In the genomic region with DNA sequence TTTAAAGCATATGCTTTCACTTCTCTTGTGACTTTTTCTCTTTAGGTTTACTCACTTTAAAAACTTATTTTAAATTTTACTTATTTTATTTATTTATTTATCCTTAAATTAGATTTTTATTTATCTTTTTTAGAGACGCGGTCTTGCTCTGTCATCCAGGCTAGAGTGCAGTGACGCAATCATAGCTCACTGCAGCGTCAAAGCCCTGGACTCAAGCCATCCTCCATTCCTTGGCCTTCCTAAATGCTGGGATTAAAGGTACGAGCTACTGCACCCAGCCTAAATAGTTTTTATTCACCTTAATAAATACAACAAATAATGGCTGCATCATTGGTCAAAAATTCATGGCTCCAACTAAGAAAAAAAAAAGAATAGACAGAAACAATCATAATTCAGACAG, we compare ENCODE assay signal across 26 cellular contexts.
A peak's percentile ranks its signal among the peaks of the same experiment; 100 is the strongest.
DNase-seq lines count a peak whose midpoint lies in the region; ATAC-seq and TF ChIP-seq lines count a peak whose summit lies in the region.
"Had no signal": no experiment of that assay in that cellular context is flagged by ENCODE, and none has a peak within 500 bp of the region (broad histone marks: within the 10 kb centered on the region; RNA-seq: fewer than 3 reads in every experiment).

No MANE protein-coding gene starts in this region.

- no peak for ATAC-seq in left cardiac atrium
- ATAC-seq: stimulated activated naive CD8-positive, alpha-beta T cell treated with anti-CD3 and anti-CD28 coated beads, Interleukin-15, Interleukin-2, amounts not matched to agents 100 U/mL and 50 U/mL, for 24 hours had no signal

- H3K9me3 ChIP-seq in mesenchymal stem cell (ENCODE audit: control insufficient read depth, low read length) = no peaks in the 10 kb centered on the region
- H3K9me3 ChIP-seq: adrenal gland, SK-N-SH, testis had no signal

- H4K8ac ChIP-seq in mesenchymal stem cell (ENCODE audit: low read length) (no peak overlapping the region), mesendoderm (ENCODE audit: low read depth, low read length) (no peak overlapping the region)

- H2BK15ac ChIP-seq in mesenchymal stem cell (ENCODE audit: low read depth, poor library complexity, severe bottlenecking) (no peak overlapping the region), mesendoderm (replicated peaks; ENCODE audit: low read depth) (no peak overlapping the region)

- H3K18ac ChIP-seq in mesenchymal stem cell (ENCODE audit: low read depth in 1 of 2, low read length in 2 of 2) (no peak overlapping the region), mesendoderm (ENCODE audit: low read length) (no peak overlapping the region)

- H3K56ac ChIP-seq in mesendoderm (ENCODE audit: low read length) = no peak overlapping the region

- no peaks in the 10 kb centered on the region for H3K27me3 ChIP-seq in mesenchymal stem cell (ENCODE audit: control insufficient read depth in 1 of 2, insufficient read depth in 1 of 2, low read length in 2 of 2)
- H3K27me3 ChIP-seq in mesendoderm (ENCODE audit: insufficient read depth, low read length, poor library complexity) = no peaks in the 10 kb centered on the region
- H3K27me3 ChIP-seq: adrenal gland, testis had no signal

- 70% methylated on average over 5 of the region's 5 CpGs for WGBS in mesenchymal stem cell
- WGBS in mesendoderm (ENCODE audit: extremely low coverage, insufficient coverage, low lambda C conversion rate) = no CpG with 5 or more reads among the region's 5 CpGs

- TF ChIP-seq CTCF in choroid plexus epithelial cell (conservative IDR thresholded peaks at IDR 0.05; ENCODE audit: low read depth, low read length) = no peak

- intact Hi-C loops in left cardiac atrium (cut with DNase I) (no loop called here), cardiac septum (cut with DNase I) (no loop called here)

- no peak overlapping the region for H3K14ac ChIP-seq in mesenchymal stem cell (ENCODE audit: low read length in 2 of 2)

- H4K5ac ChIP-seq in mesendoderm (ENCODE audit: low read length) = no peak overlapping the region

- H3K4me1 ChIP-seq in mesenchymal stem cell (ENCODE audit: control insufficient read depth, insufficient read depth, low read depth, low read length) = no peaks in the 10 kb centered on the region
- no peaks in the 10 kb centered on the region for H3K4me1 ChIP-seq in mesendoderm (ENCODE audit: control insufficient read depth, low read depth, low read length)
- H3K4me1 ChIP-seq: adrenal gland, parathyroid adenoma, testis had no signal

- H3K4ac ChIP-seq in mesenchymal stem cell (ENCODE audit: low read depth in 1 of 2, low read length in 2 of 2) (no peak overlapping the region), mesendoderm (ENCODE audit: low read depth, low read length) (no peak overlapping the region)

- H2AK5ac ChIP-seq in mesenchymal stem cell (ENCODE audit: low read length, severe bottlenecking) (no peak overlapping the region), mesendoderm (ENCODE audit: low read length) (no peak overlapping the region)

- no peaks in the 10 kb centered on the region for H3K79me2 ChIP-seq in mesendoderm (ENCODE audit: control insufficient read depth, insufficient read depth, low read length)
- H3K79me2 ChIP-seq: parathyroid adenoma had no signal

- H2BK120ac ChIP-seq in mesenchymal stem cell (ENCODE audit: low read depth, low read length) = no peak overlapping the region
- H2BK120ac ChIP-seq in mesendoderm (ENCODE audit: low read depth, low read length) = no peak overlapping the region

- H3K23ac ChIP-seq in mesenchymal stem cell (ENCODE audit: low read length in 2 of 2) = no peak overlapping the region
- H3K23ac ChIP-seq in mesendoderm (ENCODE audit: low read length) = no peak overlapping the region

- no peak overlapping the region for H4K91ac ChIP-seq in mesenchymal stem cell (ENCODE audit: low read length)

- peak; percentile 64 for DNase-seq in left cardiac atrium
- no peak for DNase-seq in cardiac septum (ENCODE audit: low spot score)
- peak; percentile 38 for DNase-seq in M059J (ENCODE audit: low read depth)
- DNase-seq in choroid plexus epithelial cell (ENCODE audit: low read depth) = peak; percentile 67
- no peak for DNase-seq in mesenchymal stem cell
- DNase-seq in NCI-H524 (lab: John Stamatoyannopoulos, UW) = no peak
- DNase-seq in mesendoderm = no peak
- DNase-seq in activated CD4-positive, alpha-beta T cell treated with anti-CD3 and anti-CD28 coated beads, Interleukin-2, amount 50 U/mL, for 4 hours = no peak
- DNase-seq: 8988T; activated CD4-positive, alpha-beta T cell treated with anti-CD3 and anti-CD28 coated beads, Interleukin-2, amount 50 U/mL, for 48 hours; activated CD8-positive, alpha-beta memory T cell treated with anti-CD3 and anti-CD28 coated beads, Interleukin-2, amount 50 U/mL, for 48 hours; activated naive CD4-positive, alpha-beta T cell treated with anti-CD3 and anti-CD28 coated beads, Interleukin-2, amount 10 ng/mL, durations not matched to agents 7 days and 5 days; adrenal gland; CD4-positive, alpha-beta T cell; H7; immature natural killer cell; Kasumi-1; MV-4-11; NCI-H1436 treated with DMSO at 0.1 percent for 48 hours; NCI-H345; retina; SK-N-SH; stimulated activated CD4-positive, alpha-beta T cell treated with anti-CD3 and anti-CD28 coated beads, Interleukin-1b, Interleukin-23, amount 100 ng/mL, for 48 hours; stimulated activated naive CD8-positive, alpha-beta T cell treated with anti-CD3 and anti-CD28 coated beads, Interleukin-15, Interleukin-2, amounts not matched to agents 100 U/mL and 50 U/mL, for 24 hours; testis had no signal

- H3K27ac ChIP-seq in mesenchymal stem cell (ENCODE audit: low read length, poor library complexity, severe bottlenecking) (no peak overlapping the region), mesendoderm (ENCODE audit: low read depth, low read length) (no peak overlapping the region)
- H3K27ac ChIP-seq: adrenal gland, parathyroid adenoma, testis had no signal

- H3K9ac ChIP-seq in mesenchymal stem cell (ENCODE audit: low read length) = peak overlapping the region; percentile 27
- no peak overlapping the region for H3K9ac ChIP-seq in mesendoderm (ENCODE audit: low read length)
- H3K9ac ChIP-seq: parathyroid adenoma, SK-N-SH had no signal

- no peak overlapping the region for H3K4me3 ChIP-seq in choroid plexus epithelial cell (ENCODE audit: low read depth, low read length)
- no peak overlapping the region for H3K4me3 ChIP-seq in mesenchymal stem cell (ENCODE audit: insufficient read depth in 1 of 2, low read depth in 1 of 2, low read length in 2 of 2)
- no peak overlapping the region for H3K4me3 ChIP-seq in mesendoderm (ENCODE audit: low read length)
- H3K4me3 ChIP-seq: adrenal gland, testis had no signal

- H2BK12ac ChIP-seq in mesenchymal stem cell (ENCODE audit: low read length in 2 of 2) = no peak overlapping the region

- no peak overlapping the region for H2AFZ ChIP-seq in mesenchymal stem cell (ENCODE audit: low read depth, low read length)
- H2AFZ ChIP-seq: parathyroid adenoma had no signal

- H2BK5ac ChIP-seq in mesenchymal stem cell (ENCODE audit: low read depth, low read length, poor library complexity, severe bottlenecking) = no peak overlapping the region
- no peak overlapping the region for H2BK5ac ChIP-seq in mesendoderm (ENCODE audit: low read length)

- H3K79me1 ChIP-seq in mesenchymal stem cell (replicated peaks; ENCODE audit: low read length, poor library complexity, severe bottlenecking) (no peaks in the 10 kb centered on the region), mesendoderm (ENCODE audit: low read length) (no peaks in the 10 kb centered on the region)

- H3K4me2 ChIP-seq in mesenchymal stem cell (ENCODE audit: low read length, poor library complexity, severe bottlenecking) (no peak overlapping the region), mesendoderm (ENCODE audit: low read length) (no peak overlapping the region)
- H3K4me2 ChIP-seq: SK-N-SH had no signal

- H3K36me3 ChIP-seq in mesenchymal stem cell (ENCODE audit: control insufficient read depth in 1 of 2, insufficient read depth in 2 of 2, low read depth in 1 of 2, low read length in 2 of 2) = no peaks in the 10 kb centered on the region
- no peaks in the 10 kb centered on the region for H3K36me3 ChIP-seq in mesendoderm (ENCODE audit: control insufficient read depth, insufficient read depth, low read length)
- H3K36me3 ChIP-seq: adrenal gland had no signal

Comparison
In these comparisons a context has a peak if more than half of its experiments do, and no peak if none do; other contexts are left out.
1. DNase-seq: peak in left cardiac atrium (single experiment), M059J (single experiment) and choroid plexus epithelial cell (single experiment); none in cardiac septum (single experiment), mesenchymal stem cell (single experiment), NCI-H524 (0 of 2), mesendoderm (single experiment) and activated CD4-positive, alpha-beta T cell treated with anti-CD3 and anti-CD28 coated beads, Interleukin-2, amount 50 U/mL, for 4 hours (0 of 2).